19 cellular contexts compared by ENCODE assay signal in genomic region chr17:798246-798645, GRCh38. TPM values are rescaled to one million over a fixed set of nuclear protein-coding genes. Genes with fewer than 3 reads are reported as not detected.
DNase-seq lines count a peak whose midpoint lies in the region; ATAC-seq and TF ChIP-seq lines count a peak whose summit lies in the region.
"Had no signal": no experiment of that assay in that cellular context is flagged by ENCODE, and none has a peak within 500 bp of the region (broad histone marks: within the 10 kb centered on the region; RNA-seq: fewer than 3 reads in every experiment).

No MANE protein-coding gene starts in this region.

- POLR2A ChIA-PET in activated CD8-positive, alpha-beta T cell treated with anti-CD3 and anti-CD28 coated beads, Interleukin-2, amount 10 ng/mL, durations not matched to agents 7 days and 5 days (lab: Charles Lee): interaction anchor here (1.3 kb wide), 1 partner anchor 16 kb away, joined by 4 read pairs; the partner anchor contains the start of genes GLOD4 and MRM3
- POLR2A ChIA-PET in CD4-positive, alpha-beta T cell (lab: Charles Lee): interaction anchor here (1.5 kb wide), 1 partner anchor 199 kb away, joined by 3 read pairs; the partner anchor contains the start of gene TIMM22

- CTCF ChIA-PET in activated CD8-positive, alpha-beta T cell treated with anti-CD3 and anti-CD28 coated beads, Interleukin-2, amount 10 ng/mL, durations not matched to agents 7 days and 5 days (lab: Charles Lee): interaction anchor here (7.4 kb wide), 1 partner anchor 183 kb away, joined by 90 read pairs; the partner anchor contains the start of gene NXN
- CTCF ChIA-PET in CD4-positive, alpha-beta T cell (lab: Charles Lee): interaction anchor here (1.7 kb wide), 1 partner anchor 183 kb away, joined by 6 read pairs; no protein-coding TSS in a partner anchor

- peak overlapping the region; percentile 14 for H3K27ac ChIP-seq in muscle layer of colon (ENCODE audit: low read depth, low read length)
- no peak overlapping the region for H3K27ac ChIP-seq in CD4-positive, alpha-beta T cell (ENCODE audit: low read depth, low read length)
- H3K27ac ChIP-seq: HL-60 had no signal

- no peaks in the 10 kb centered on the region for H3K9me3 Mint-ChIP-seq in activated CD8-positive, alpha-beta T cell treated with anti-CD3 and anti-CD28 coated beads, Interleukin-2, amount 10 ng/mL, durations not matched to agents 7 days and 5 days (ENCODE audit: insufficient read depth)
- no peaks in the 10 kb centered on the region for H3K9me3 Mint-ChIP-seq in CD4-positive, alpha-beta T cell

- H3K27me3 Mint-ChIP-seq in activated CD8-positive, alpha-beta T cell treated with anti-CD3 and anti-CD28 coated beads, Interleukin-2, amount 10 ng/mL, durations not matched to agents 7 days and 5 days (ENCODE audit: low read depth): no peaks in the 10 kb centered on the region
- no peaks in the 10 kb centered on the region for H3K27me3 Mint-ChIP-seq in CD4-positive, alpha-beta T cell
- H3K27me3 Mint-ChIP-seq: B cell had no signal

- no peak overlapping the region for H3K9ac ChIP-seq in muscle layer of colon (ENCODE audit: low read length)

- DNase-seq in Ammon's horn (ENCODE audit: low spot score): peak; percentile 42
- peak; percentile 18 for DNase-seq in DMS79 (lab: John Stamatoyannopoulos, UW)
- peak; percentile 43 for DNase-seq in NCI-H2107 treated with DMSO at 0.1 percent for 48 hours (lab: John Stamatoyannopoulos, UW; ENCODE audit: unreplicated experiment)
- DNase-seq in activated CD8-positive, alpha-beta T cell treated with anti-CD3 and anti-CD28 coated beads, Interleukin-2, amount 10 ng/mL, durations not matched to agents 7 days and 5 days: no peak
- DNase-seq in activated CD4-positive, alpha-beta T cell treated with anti-CD3 and anti-CD28 coated beads for 4 hours: no peak
- no peak for DNase-seq in CD4-positive, alpha-beta T cell
- DNase-seq: COR-L47, DMS53, HCEC 1CT, NCI-H1048, NCI-H2081, NCI-H510A treated with DMSO at 0.1 percent for 48 hours, PC-3 had no signal

- no peaks in the 10 kb centered on the region for H3K27me3 ChIP-seq in muscle layer of colon (ENCODE audit: control insufficient read depth in 1 of 2, insufficient read depth in 2 of 2, low read length in 2 of 2)
- no peaks in the 10 kb centered on the region for H3K27me3 ChIP-seq in CD4-positive, alpha-beta T cell (ENCODE audit: control insufficient read depth, insufficient read depth, low read length)

- H3K4me3 ChIP-seq in muscle layer of colon (ENCODE audit: low read depth in 1 of 2, low read length in 2 of 2): no peak overlapping the region
- H3K4me3 ChIP-seq: GM12878, K562 had no signal

- peaks cover 7% of the 10 kb centered on the region for H3K4me1 Mint-ChIP-seq in activated CD8-positive, alpha-beta T cell treated with anti-CD3 and anti-CD28 coated beads, Interleukin-2, amount 10 ng/mL, durations not matched to agents 7 days and 5 days (ENCODE audit: low read depth)
- peaks cover 6% of the 10 kb centered on the region for H3K4me1 Mint-ChIP-seq in CD4-positive, alpha-beta T cell (ENCODE audit: low read depth)

- H3K9me3 ChIP-seq in muscle layer of colon (ENCODE audit: low read length): no peaks in the 10 kb centered on the region
- no peaks in the 10 kb centered on the region for H3K9me3 ChIP-seq in CD4-positive, alpha-beta T cell (ENCODE audit: control insufficient read depth, low read length)

- peaks cover 21% of the 10 kb centered on the region for H3K4me1 ChIP-seq in muscle layer of colon (ENCODE audit: insufficient read depth, low read length)

- no peak for ATAC-seq in HG03196 (IDR thresholded peaks at IDR 0.05; ENCODE audit: unreplicated experiment)
- ATAC-seq in activated CD8-positive, alpha-beta T cell treated with anti-CD3 and anti-CD28 coated beads, Interleukin-2, amount 10 ng/mL, durations not matched to agents 7 days and 5 days: no peak
- no peak for ATAC-seq in CD4-positive, alpha-beta T cell (ENCODE audit: poor library complexity)
- ATAC-seq: GM12878, K562, PC-3 had no signal

- TF ChIP-seq CTCF in CD4-positive, alpha-beta T cell (IDR thresholded peaks at IDR 0.05): no peak

- peaks cover 2% of the 10 kb centered on the region for H3K36me3 Mint-ChIP-seq in activated CD8-positive, alpha-beta T cell treated with anti-CD3 and anti-CD28 coated beads, Interleukin-2, amount 10 ng/mL, durations not matched to agents 7 days and 5 days (ENCODE audit: low read depth)
- H3K36me3 Mint-ChIP-seq in CD4-positive, alpha-beta T cell (ENCODE audit: low read depth): peaks cover 11% of the 10 kb centered on the region

- no peak overlapping the region for H3K4me3 Mint-ChIP-seq in activated CD8-positive, alpha-beta T cell treated with anti-CD3 and anti-CD28 coated beads, Interleukin-2, amount 10 ng/mL, durations not matched to agents 7 days and 5 days
- no peak overlapping the region for H3K4me3 Mint-ChIP-seq in CD4-positive, alpha-beta T cell
- H3K4me3 Mint-ChIP-seq: B cell had no signal

- intact Hi-C loops in CD4-positive, alpha-beta T cell (cut with DNase I, micrococcal nuclease): no loop called here

- peaks cover 24% of the 10 kb centered on the region for H3K36me3 ChIP-seq in muscle layer of colon (ENCODE audit: insufficient read depth, low read length)

- H3K27ac Mint-ChIP-seq in activated CD8-positive, alpha-beta T cell treated with anti-CD3 and anti-CD28 coated beads, Interleukin-2, amount 10 ng/mL, durations not matched to agents 7 days and 5 days: no peak overlapping the region
- H3K27ac Mint-ChIP-seq in CD4-positive, alpha-beta T cell: no peak overlapping the region
- H3K27ac Mint-ChIP-seq: B cell had no signal

RNA-seq across cellular contexts. Expression of gene MRM3, which starts 16.1 kb away (rescaled TPM):
- total RNA-seq in activated CD8-positive, alpha-beta T cell treated with anti-CD3 and anti-CD28 coated beads, Interleukin-2, amount 10 ng/mL, durations not matched to agents 7 days and 5 days: 10 to 100 TPM; 19.4 to 19.6 TPM
- total RNA-seq in CD4-positive, alpha-beta T cell: 10 to 100 TPM; 40.8 to 44.1 TPM

RNA-seq across cellular contexts. Expression of gene GLOD4, which starts 16.2 kb away (rescaled TPM):
- total RNA-seq in activated CD8-positive, alpha-beta T cell treated with anti-CD3 and anti-CD28 coated beads, Interleukin-2, amount 10 ng/mL, durations not matched to agents 7 days and 5 days: 10 to 100 TPM; 57.5 to 59.1 TPM
- total RNA-seq in CD4-positive, alpha-beta T cell: 10 to 100 TPM; 88.0 to 89.3 TPM

RNA-seq across cellular contexts. Expression of gene GEMIN4, which starts 46.2 kb away (rescaled TPM):
- total RNA-seq in activated CD8-positive, alpha-beta T cell treated with anti-CD3 and anti-CD28 coated beads, Interleukin-2, amount 10 ng/mL, durations not matched to agents 7 days and 5 days: 10 to 100 TPM; 41.4 to 45.8 TPM
- 10 to 100 TPM; 16.0 to 18.0 TPM for total RNA-seq in CD4-positive, alpha-beta T cell

Comparison
In these comparisons a context has a peak if more than half of its experiments do, and no peak if none do; other contexts are left out.
1. DNase-seq: peak in Ammon's horn (single experiment), DMS79 (single experiment) and NCI-H2107 treated with DMSO at 0.1 percent for 48 hours (single experiment); none in activated CD8-positive, alpha-beta T cell treated with anti-CD3 and anti-CD28 coated beads, Interleukin-2, amount 10 ng/mL, durations not matched to agents 7 days and 5 days (single experiment), activated CD4-positive, alpha-beta T cell treated with anti-CD3 and anti-CD28 coated beads for 4 hours (0 of 2) and CD4-positive, alpha-beta T cell (0 of 10).